ENCODE assay signal across 1 cellular context in genomic region chr10:68822626-68823025, GRCh38. TPM values are rescaled to one million over a fixed set of nuclear protein-coding genes. Genes with fewer than 3 reads are reported as not detected.
"Had no signal": no experiment of that assay in that cellular context is flagged by ENCODE, and none has a peak within 500 bp of the region (broad histone marks: within the 10 kb centered on the region; RNA-seq: fewer than 3 reads in every experiment).

No MANE protein-coding gene starts in this region.

RNA-seq across cellular contexts. Expression of gene STOX1, which starts 4.7 kb away (rescaled TPM):
- total RNA-seq: smooth muscle cell had no signal
- polyA plus RNA-seq: smooth muscle cell had no signal
